1 cellular context compared by ENCODE assay signal in genomic region chr3:185537369-185537970, GRCh38.
A peak's percentile ranks its signal among the peaks of the same experiment; 100 is the strongest.
TF ChIP-seq lines count a peak whose summit lies in the region.

No MANE protein-coding gene starts in this region.

TF ChIP-seq in GM12878, 131 proteins besides CTCF, POLR2A, EP300 and RAD21 (continued from another document and continues in another):
- TF ChIP-seq, protein P1, sequence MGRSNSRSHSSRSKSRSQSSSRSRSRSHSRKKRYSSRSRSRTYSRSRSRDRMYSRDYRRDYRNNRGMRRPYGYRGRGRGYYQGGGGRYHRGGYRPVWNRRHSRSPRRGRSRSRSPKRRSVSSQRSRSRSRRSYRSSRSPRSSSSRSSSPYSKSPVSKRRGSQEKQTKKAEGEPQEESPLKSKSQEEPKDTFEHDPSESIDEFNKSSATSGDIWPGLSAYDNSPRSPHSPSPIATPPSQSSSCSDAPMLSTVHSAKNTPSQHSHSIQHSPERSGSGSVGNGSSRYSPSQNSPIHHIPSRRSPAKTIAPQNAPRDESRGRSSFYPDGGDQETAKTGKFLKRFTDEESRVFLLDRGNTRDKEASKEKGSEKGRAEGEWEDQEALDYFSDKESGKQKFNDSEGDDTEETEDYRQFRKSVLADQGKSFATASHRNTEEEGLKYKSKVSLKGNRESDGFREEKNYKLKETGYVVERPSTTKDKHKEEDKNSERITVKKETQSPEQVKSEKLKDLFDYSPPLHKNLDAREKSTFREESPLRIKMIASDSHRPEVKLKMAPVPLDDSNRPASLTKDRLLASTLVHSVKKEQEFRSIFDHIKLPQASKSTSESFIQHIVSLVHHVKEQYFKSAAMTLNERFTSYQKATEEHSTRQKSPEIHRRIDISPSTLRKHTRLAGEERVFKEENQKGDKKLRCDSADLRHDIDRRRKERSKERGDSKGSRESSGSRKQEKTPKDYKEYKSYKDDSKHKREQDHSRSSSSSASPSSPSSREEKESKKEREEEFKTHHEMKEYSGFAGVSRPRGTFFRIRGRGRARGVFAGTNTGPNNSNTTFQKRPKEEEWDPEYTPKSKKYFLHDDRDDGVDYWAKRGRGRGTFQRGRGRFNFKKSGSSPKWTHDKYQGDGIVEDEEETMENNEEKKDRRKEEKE (IDR thresholded peaks at IDR 0.05): no peak
- TF ChIP-seq SUZ12 (IDR thresholded peaks at IDR 0.05; ENCODE audit: unreplicated experiment) (no peak), MYC (IDR thresholded peaks at IDR 0.05; ENCODE audit: insufficient read depth, insufficient read length, insufficient replicate concordance, low read length, severe bottlenecking) (no peak), ESRRA (IDR thresholded peaks at IDR 0.05; ENCODE audit: low read length) (no peak), SIX5 (IDR thresholded peaks at IDR 0.05; ENCODE audit: low read depth, low read length, severe bottlenecking) (no peak), CBX3 (IDR thresholded peaks at IDR 0.05; ENCODE audit: borderline replicate concordance, low read depth) (no peak), NRF1 (conservative IDR thresholded peaks at IDR 0.05; ENCODE audit: low read depth, low read length) (no peak), DPF2 (IDR thresholded peaks at IDR 0.05) (peak; percentile 74), LARP7 (IDR thresholded peaks at IDR 0.05) (no peak), JUND (IDR thresholded peaks at IDR 0.05; ENCODE audit: low read depth, low read length) (no peak), ZNF384 (IDR thresholded peaks at IDR 0.05; ENCODE audit: borderline replicate concordance, low read depth, low read length) (no peak), RELB (IDR thresholded peaks at IDR 0.05; ENCODE audit: low read depth) (peak; percentile 82), CHD4 (IDR thresholded peaks at IDR 0.05) (no peak), SUPT20H (IDR thresholded peaks at IDR 0.05; ENCODE audit: borderline replicate concordance, control insufficient read depth, low read depth, low read length) (no peak), IRF4 (IDR thresholded peaks at IDR 0.05; ENCODE audit: low read depth, low read length) (peak; percentile 75), USF1 (IDR thresholded peaks at IDR 0.05; ENCODE audit: borderline replicate concordance, extremely low read length, insufficient read depth, low read depth, low read length) (no peak), BACH1 (IDR thresholded peaks at IDR 0.05; ENCODE audit: borderline replicate concordance) (no peak), BHLHE40 (IDR thresholded peaks at IDR 0.05; ENCODE audit: borderline replicate concordance in 1 of 2, low read depth in 2 of 2, low read length in 1 of 2) (peak; percentile 72 to 77; a peak in 3 of 4 replicates), RBBP5 (conservative IDR thresholded peaks at IDR 0.05) (no peak), SP1 (IDR thresholded peaks at IDR 0.05; ENCODE audit: low read depth, low read length) (peak; percentile 28), HCFC1 (IDR thresholded peaks at IDR 0.05; ENCODE audit: low read length) (no peak), KAT2A (conservative IDR thresholded peaks at IDR 0.05; ENCODE audit: control insufficient read depth, low read depth, low read length) (no peak), ZNF274 (IDR thresholded peaks at IDR 0.05; ENCODE audit: insufficient read depth, insufficient read length) (no peak), EZH2 (IDR thresholded peaks at IDR 0.05; ENCODE audit: borderline replicate concordance, control insufficient read depth, low read depth, low read length) (no peak), YBX1 (IDR thresholded peaks at IDR 0.05) (no peak), SKIL (IDR thresholded peaks at IDR 0.05; ENCODE audit: low read depth, poor library complexity, severe bottlenecking) (peak; percentile 86), IRF5 (IDR thresholded peaks at IDR 0.05; ENCODE audit: borderline replicate concordance) (no peak), CREB1 (IDR thresholded peaks at IDR 0.05; ENCODE audit: low read depth) (peak; percentile 82), NFXL1 (IDR thresholded peaks at IDR 0.05; ENCODE audit: borderline replicate concordance) (no peak), EED (IDR thresholded peaks at IDR 0.05; ENCODE audit: low read depth) (peak; percentile 99), NBN (IDR thresholded peaks at IDR 0.05) (peak; percentile 58; the same call in 1 of the 2 replicates), MTA2 (IDR thresholded peaks at IDR 0.05; ENCODE audit: low read depth) (peak; percentile 79), WRNIP1 (IDR thresholded peaks at IDR 0.05; ENCODE audit: borderline replicate concordance, low read depth, low read length) (no peak), ZBTB33 (IDR thresholded peaks at IDR 0.05) (no peak), BMI1 (IDR thresholded peaks at IDR 0.05; ENCODE audit: borderline replicate concordance) (no peak), EGR1 (IDR thresholded peaks at IDR 0.05; ENCODE audit: borderline replicate concordance in 1 of 2, low read depth in 2 of 2, low read length in 2 of 2) (peak in 1 of 2 experiments; percentile 49; a peak in 1 of 3 replicates), SRF (IDR thresholded peaks at IDR 0.05; ENCODE audit: low read depth in 2 of 2, low read length in 2 of 2) (peak in 1 of 2 experiments; percentile 43; a peak in 1 of 4 replicates), ZNF207 (IDR thresholded peaks at IDR 0.05; ENCODE audit: borderline replicate concordance) (no peak)
- TF ChIP-seq, protein P2, sequence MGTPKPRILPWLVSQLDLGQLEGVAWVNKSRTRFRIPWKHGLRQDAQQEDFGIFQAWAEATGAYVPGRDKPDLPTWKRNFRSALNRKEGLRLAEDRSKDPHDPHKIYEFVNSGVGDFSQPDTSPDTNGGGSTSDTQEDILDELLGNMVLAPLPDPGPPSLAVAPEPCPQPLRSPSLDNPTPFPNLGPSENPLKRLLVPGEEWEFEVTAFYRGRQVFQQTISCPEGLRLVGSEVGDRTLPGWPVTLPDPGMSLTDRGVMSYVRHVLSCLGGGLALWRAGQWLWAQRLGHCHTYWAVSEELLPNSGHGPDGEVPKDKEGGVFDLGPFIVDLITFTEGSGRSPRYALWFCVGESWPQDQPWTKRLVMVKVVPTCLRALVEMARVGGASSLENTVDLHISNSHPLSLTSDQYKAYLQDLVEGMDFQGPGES (IDR thresholded peaks at IDR 0.05): no peak
- TF ChIP-seq, protein P3, sequence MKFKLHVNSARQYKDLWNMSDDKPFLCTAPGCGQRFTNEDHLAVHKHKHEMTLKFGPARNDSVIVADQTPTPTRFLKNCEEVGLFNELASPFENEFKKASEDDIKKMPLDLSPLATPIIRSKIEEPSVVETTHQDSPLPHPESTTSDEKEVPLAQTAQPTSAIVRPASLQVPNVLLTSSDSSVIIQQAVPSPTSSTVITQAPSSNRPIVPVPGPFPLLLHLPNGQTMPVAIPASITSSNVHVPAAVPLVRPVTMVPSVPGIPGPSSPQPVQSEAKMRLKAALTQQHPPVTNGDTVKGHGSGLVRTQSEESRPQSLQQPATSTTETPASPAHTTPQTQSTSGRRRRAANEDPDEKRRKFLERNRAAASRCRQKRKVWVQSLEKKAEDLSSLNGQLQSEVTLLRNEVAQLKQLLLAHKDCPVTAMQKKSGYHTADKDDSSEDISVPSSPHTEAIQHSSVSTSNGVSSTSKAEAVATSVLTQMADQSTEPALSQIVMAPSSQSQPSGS (IDR thresholded peaks at IDR 0.05; ENCODE audit: low read length): peak; percentile 99
- TF ChIP-seq, protein P4, sequence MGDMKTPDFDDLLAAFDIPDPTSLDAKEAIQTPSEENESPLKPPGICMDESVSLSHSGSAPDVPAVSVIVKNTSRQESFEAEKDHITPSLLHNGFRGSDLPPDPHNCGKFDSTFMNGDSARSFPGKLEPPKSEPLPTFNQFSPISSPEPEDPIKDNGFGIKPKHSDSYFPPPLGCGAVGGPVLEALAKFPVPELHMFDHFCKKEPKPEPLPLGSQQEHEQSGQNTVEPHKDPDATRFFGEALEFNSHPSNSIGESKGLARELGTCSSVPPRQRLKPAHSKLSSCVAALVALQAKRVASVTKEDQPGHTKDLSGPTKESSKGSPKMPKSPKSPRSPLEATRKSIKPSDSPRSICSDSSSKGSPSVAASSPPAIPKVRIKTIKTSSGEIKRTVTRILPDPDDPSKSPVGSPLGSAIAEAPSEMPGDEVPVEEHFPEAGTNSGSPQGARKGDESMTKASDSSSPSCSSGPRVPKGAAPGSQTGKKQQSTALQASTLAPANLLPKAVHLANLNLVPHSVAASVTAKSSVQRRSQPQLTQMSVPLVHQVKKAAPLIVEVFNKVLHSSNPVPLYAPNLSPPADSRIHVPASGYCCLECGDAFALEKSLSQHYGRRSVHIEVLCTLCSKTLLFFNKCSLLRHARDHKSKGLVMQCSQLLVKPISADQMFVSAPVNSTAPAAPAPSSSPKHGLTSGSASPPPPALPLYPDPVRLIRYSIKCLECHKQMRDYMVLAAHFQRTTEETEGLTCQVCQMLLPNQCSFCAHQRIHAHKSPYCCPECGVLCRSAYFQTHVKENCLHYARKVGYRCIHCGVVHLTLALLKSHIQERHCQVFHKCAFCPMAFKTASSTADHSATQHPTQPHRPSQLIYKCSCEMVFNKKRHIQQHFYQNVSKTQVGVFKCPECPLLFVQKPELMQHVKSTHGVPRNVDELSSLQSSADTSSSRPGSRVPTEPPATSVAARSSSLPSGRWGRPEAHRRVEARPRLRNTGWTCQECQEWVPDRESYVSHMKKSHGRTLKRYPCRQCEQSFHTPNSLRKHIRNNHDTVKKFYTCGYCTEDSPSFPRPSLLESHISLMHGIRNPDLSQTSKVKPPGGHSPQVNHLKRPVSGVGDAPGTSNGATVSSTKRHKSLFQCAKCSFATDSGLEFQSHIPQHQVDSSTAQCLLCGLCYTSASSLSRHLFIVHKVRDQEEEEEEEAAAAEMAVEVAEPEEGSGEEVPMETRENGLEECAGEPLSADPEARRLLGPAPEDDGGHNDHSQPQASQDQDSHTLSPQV (IDR thresholded peaks at IDR 0.05): no peak
